ENCODE assay signal across 1 cellular context in genomic region chr11:73236205-73236765, GRCh38.
TF ChIP-seq lines count a peak whose summit lies in the region.

No MANE protein-coding gene starts in this region.

TF ChIP-seq in H1, 55 proteins besides CTCF, POLR2A, EP300 and RAD21:
- TF ChIP-seq CBX5 (IDR thresholded peaks at IDR 0.05; ENCODE audit: low read depth, low read length) (no peak), CEBPB (IDR thresholded peaks at IDR 0.05; ENCODE audit: low read depth, low read length) (no peak), TCF12 (IDR thresholded peaks at IDR 0.05; ENCODE audit: low read depth, low read length) (no peak), RNF2 (IDR thresholded peaks at IDR 0.05; ENCODE audit: borderline replicate concordance, low read depth, low read length, missing control alignments, poor library complexity, severe bottlenecking) (no peak), PHF8 (conservative IDR thresholded peaks at IDR 0.05; ENCODE audit: low read depth, low read length) (no peak), BRCA1 (IDR thresholded peaks at IDR 0.05; ENCODE audit: low read depth, low read length) (no peak), ZNF274 (IDR thresholded peaks at IDR 0.05; ENCODE audit: borderline replicate concordance, extremely low read depth, low read length) (no peak), NANOG (IDR thresholded peaks at IDR 0.05; ENCODE audit: insufficient read depth, low read depth, low read length, poor library complexity, severe bottlenecking) (no peak), EGR1 (IDR thresholded peaks at IDR 0.05; ENCODE audit: borderline replicate concordance, low read depth, low read length) (no peak), E2F6 (IDR thresholded peaks at IDR 0.05) (no peak), FOSL1 (IDR thresholded peaks at IDR 0.05; ENCODE audit: insufficient read depth, low read depth, low read length) (no peak), BACH1 (IDR thresholded peaks at IDR 0.05; ENCODE audit: low read length) (no peak), USF2 (IDR thresholded peaks at IDR 0.05; ENCODE audit: low read length) (no peak), RXRA (IDR thresholded peaks at IDR 0.05; ENCODE audit: insufficient read depth, low read depth, low read length) (no peak), MAFK (IDR thresholded peaks at IDR 0.05; ENCODE audit: low read depth, low read length) (no peak), SIN3A (conservative IDR thresholded peaks at IDR 0.05 in 1 of 2, IDR thresholded peaks at IDR 0.05 in 1 of 2; ENCODE audit: low read depth in 1 of 2, low read length in 2 of 2) (no peak), TBP (IDR thresholded peaks at IDR 0.05; ENCODE audit: low read depth, low read length) (no peak), NRF1 (IDR thresholded peaks at IDR 0.05; ENCODE audit: low read depth, low read length) (no peak), SP2 (IDR thresholded peaks at IDR 0.05; ENCODE audit: low read length) (no peak)
